Comparison of ENCODE assay signal across 8 cellular contexts in the genomic region with DNA sequence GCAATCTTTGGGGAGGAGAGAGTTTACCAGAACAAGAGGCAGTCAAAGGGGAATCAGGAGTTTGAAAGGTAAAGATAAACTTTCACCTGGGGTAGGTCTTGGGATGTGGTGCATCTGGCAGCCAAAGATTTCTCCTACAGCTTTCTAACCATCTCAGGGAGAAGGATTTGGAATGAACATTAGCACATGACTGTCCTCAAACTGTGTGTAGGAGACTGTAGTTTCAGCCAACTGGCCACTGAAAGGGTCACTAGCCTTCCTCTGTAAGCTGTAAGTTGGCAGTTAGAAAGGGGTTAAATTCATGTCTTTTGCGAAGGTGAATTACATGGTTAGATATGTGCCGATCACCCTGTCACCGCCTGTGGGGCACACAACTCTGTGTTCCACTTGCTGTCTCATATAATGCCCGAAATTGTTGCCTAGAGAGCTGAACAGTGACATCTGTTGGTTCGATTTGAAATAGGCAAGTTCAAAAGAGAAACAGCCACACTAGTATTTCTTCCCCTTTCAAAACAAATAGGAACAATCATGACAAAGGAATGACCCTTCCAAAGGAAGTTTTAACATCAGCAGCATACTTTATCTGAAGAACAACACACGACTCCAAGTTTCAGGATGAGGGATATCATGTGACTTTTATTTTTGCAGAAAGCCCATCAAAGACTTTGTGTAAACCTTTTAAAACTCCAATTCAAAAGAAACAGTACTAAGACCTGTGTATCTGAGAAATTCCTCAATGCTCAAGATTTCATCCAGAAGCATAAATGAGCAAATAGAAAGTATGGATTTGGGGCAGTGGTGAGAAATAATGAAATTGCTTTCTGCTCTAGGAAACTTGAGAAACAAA. TPM values are rescaled to one million over a fixed set of nuclear protein-coding genes. Genes with fewer than 3 reads are reported as not detected.
DNase-seq lines count a peak whose midpoint lies in the region; ATAC-seq and TF ChIP-seq lines count a peak whose summit lies in the region.

No MANE protein-coding gene starts in this region.

- no peaks in the 10 kb centered on the region for H3K79me1 ChIP-seq in IMR-90 (ENCODE audit: low read depth in 1 of 2, low read length in 2 of 2)

- peak; percentile 76 for TF ChIP-seq CTCF in IMR-90 (conservative IDR thresholded peaks at IDR 0.05; ENCODE audit: low read depth, low read length)
- peak; percentile 95 for TF ChIP-seq CTCF in OCI-LY3 (IDR thresholded peaks at IDR 0.05; ENCODE audit: low read depth, low read length)
- TF ChIP-seq CTCF in heart right ventricle (IDR thresholded peaks at IDR 0.05) = peak; percentile 23 to 79 (median 66)
- peak in 1 of 3 donors; percentile 11 for TF ChIP-seq CTCF in ovary (IDR thresholded peaks at IDR 0.05)

- H3K36me3 ChIP-seq in IMR-90 (ENCODE audit: control insufficient read depth, insufficient read depth, low read length) (no peaks in the 10 kb centered on the region), OCI-LY3 (replicated peaks; ENCODE audit: low read depth, low read length) (no peaks in the 10 kb centered on the region), heart right ventricle (no peaks in the 10 kb centered on the region), ovary (no peaks in the 10 kb centered on the region)

- no peak overlapping the region for H4K5ac ChIP-seq in IMR-90 (ENCODE audit: low read depth, low read length)

- no peaks in the 10 kb centered on the region for H3K4me1 ChIP-seq in IMR-90 (ENCODE audit: control insufficient read depth, insufficient read depth, low read length)
- peaks cover 25% of the 10 kb centered on the region for H3K4me1 ChIP-seq in OCI-LY3 (ENCODE audit: low read length)
- H3K4me1 ChIP-seq in heart right ventricle = peaks cover 0 to 10% (median 4%) of the 10 kb centered on the region in 9 donors
- peaks cover 2% of the 10 kb centered on the region for H3K4me1 ChIP-seq in ovary (ENCODE audit: insufficient read depth)

- no peak overlapping the region for H3K56ac ChIP-seq in IMR-90 (ENCODE audit: extremely low read depth, insufficient read depth, low read length)

- dilution Hi-C loops in IMR-90 (cut with HindIII; ENCODE audit: low sequenced_read_pairs, unreplicated experiment) = no loop called here

- no peaks in the 10 kb centered on the region for H3K9me3 ChIP-seq in IMR-90 (ENCODE audit: control insufficient read depth, insufficient read depth, low read length)
- H3K9me3 ChIP-seq in OCI-LY3 (ENCODE audit: insufficient read depth, low read length) = no peaks in the 10 kb centered on the region
- no peaks in the 10 kb centered on the region for H3K9me3 ChIP-seq in heart right ventricle
- no peaks in the 10 kb centered on the region for H3K9me3 ChIP-seq in ovary

- H2BK20ac ChIP-seq in IMR-90 (ENCODE audit: low read depth, low read length) = no peak overlapping the region

- H3K79me2 ChIP-seq in OCI-LY3 (ENCODE audit: low read length) = no peaks in the 10 kb centered on the region

- H2AK9ac ChIP-seq in IMR-90 (replicated peaks; ENCODE audit: low read depth, low read length, poor library complexity) = no peak overlapping the region

- H2BK15ac ChIP-seq in IMR-90 (ENCODE audit: low read depth, low read length) = no peak overlapping the region

- no peak overlapping the region for H3K4ac ChIP-seq in IMR-90 (ENCODE audit: low read depth, low read length)

- POLR2A ChIA-PET in IMR-90 (lab: Charles Lee; ENCODE audit: unreplicated experiment) = no interaction called here

- peak overlapping the region; percentile 72 for H3K4me2 ChIP-seq in IMR-90 (ENCODE audit: low read depth, low read length)
- peak overlapping the region; percentile 91 for H3K4me2 ChIP-seq in OCI-LY3 (ENCODE audit: low read length)

- no peak overlapping the region for H3K18ac ChIP-seq in IMR-90 (ENCODE audit: low read depth, low read length)

- no peak overlapping the region for H3K4me3 ChIP-seq in IMR-90 (ENCODE audit: insufficient read depth, low read depth, low read length)
- H3K4me3 ChIP-seq in OCI-LY3 (ENCODE audit: low read length) = peak overlapping the region; percentile 66
- H3K4me3 ChIP-seq in heart right ventricle = peak overlapping the region in 1 of 10 donors; percentile 10
- H3K4me3 ChIP-seq in ovary = no peak overlapping the region

- in situ Hi-C loops in IMR-90 (cut with MboI; ENCODE audit: low sequenced_read_pairs) = loop anchor here (10.0 to 25.0 kb wide), 2 partner anchors 682 to 984 kb away; no protein-coding TSS in a partner anchor

- no peak overlapping the region for H4K91ac ChIP-seq in IMR-90 (ENCODE audit: insufficient read depth, low read depth, low read length)

- H3K27ac ChIP-seq in IMR-90 (ENCODE audit: insufficient read depth, low read length) (no peak overlapping the region), OCI-LY3 (ENCODE audit: low read length) (no peak overlapping the region; the same call in 1 of the 2 replicates), heart right ventricle (peak overlapping the region in 1 of 10 donors; percentile 25), ovary (no peak overlapping the region)

- no peak for TF ChIP-seq POLR2A in IMR-90 (IDR thresholded peaks at IDR 0.05; ENCODE audit: low read depth, low read length)
- TF ChIP-seq POLR2A in ovary (IDR thresholded peaks at IDR 0.05) = no peak

- BruUV-seq in IMR-90 (replicated peaks; lab: Mats Ljungman, UMichigan) = no TSS peak

- peaks cover 3% of the 10 kb centered on the region; the same call in 1 of the 2 replicates for H3K27me3 ChIP-seq in IMR-90 (ENCODE audit: control insufficient read depth, insufficient read depth, low read length)
- H3K27me3 ChIP-seq in OCI-LY3 (ENCODE audit: low read depth, low read length) = no peaks in the 10 kb centered on the region
- H3K27me3 ChIP-seq in heart right ventricle = peaks cover 0 to 6% (median 0%) of the 10 kb centered on the region in 7 donors
- no peaks in the 10 kb centered on the region for H3K27me3 ChIP-seq in ovary

- no peaks in the 10 kb centered on the region for H3K9me1 ChIP-seq in IMR-90 (ENCODE audit: insufficient read depth, low read length)

- H3K23ac ChIP-seq in IMR-90 (ENCODE audit: low read depth, low read length) = no peak overlapping the region

- 12% methylated on average over 3 of the region's 6 CpGs; no CpG with 5 or more reads in 1 of the 2 experiments for WGBS in IMR-90 (ENCODE audit: extremely low coverage in 2 of 2, insufficient read length in 1 of 2), 2 experiments
- WGBS in heart right ventricle, 2 donors = 0 to 1% methylated on average over 6 of the region's 6 CpGs
- WGBS in ovary, 3 donors = 1 to 2% (median 2%) methylated on average over 6 of the region's 6 CpGs

- DNase-seq in GM04504 (ENCODE audit: low read depth) = peak; percentile 39
- peak; percentile 73 for DNase-seq in IMR-90
- peak; percentile 33 for DNase-seq in activated naive CD4-positive, alpha-beta T cell treated with anti-CD3 and anti-CD28 coated beads, Interleukin-2, amount 50 U/mL, for 16 hours
- peak in 1 of 2 donors; percentile 23 for DNase-seq in heart right ventricle
- peak; percentile 68 for DNase-seq in retina
- no peak for DNase-seq in ovary

- H2BK5ac ChIP-seq in IMR-90 (ENCODE audit: low read depth, low read length, poor library complexity, severe bottlenecking) = no peak overlapping the region

- H2AFZ ChIP-seq in IMR-90 (replicated peaks; ENCODE audit: low read length, poor library complexity) (no peak overlapping the region), OCI-LY3 (ENCODE audit: low read depth, low read length) (peak overlapping the region; percentile 99)

- peak; percentile 87 for ATAC-seq in GM21723 (IDR thresholded peaks at IDR 0.05; ENCODE audit: unreplicated experiment)
- ATAC-seq in IMR-90 (ENCODE audit: low read depth) = peak; percentile 98
- peak in 7 of 8 donors; percentile 81 to 86 (median 84) for ATAC-seq in heart right ventricle

- intact Hi-C loops in IMR-90 (cut with micrococcal nuclease) (loop anchor here (1.0 kb wide), 2 partner anchors 149 to 366 kb away; no protein-coding TSS in a partner anchor), heart right ventricle (cut with DNase I) (loop anchor here (1.0 to 10.0 kb wide), 9 partner anchors 148 to 1634 kb away; no protein-coding TSS in a partner anchor), ovary (cut with DNase I) (loop anchor here in 2 of 4 donors (5.0 kb wide), 2 partner anchors 153 to 368 kb away; no protein-coding TSS in a partner anchor)

- no peak overlapping the region for H2AK5ac ChIP-seq in IMR-90 (ENCODE audit: low read depth, low read length)

- no peak overlapping the region for H4K8ac ChIP-seq in IMR-90 (ENCODE audit: low read depth in 2 of 2, low read length in 2 of 2)

- H4K20me1 ChIP-seq in IMR-90 (ENCODE audit: insufficient read depth, low read length) = no peaks in the 10 kb centered on the region
- H4K20me1 ChIP-seq in OCI-LY3 (ENCODE audit: insufficient read depth, low read length) = no peaks in the 10 kb centered on the region

- no peak for TF ChIP-seq EP300 in ovary (IDR thresholded peaks at IDR 0.05)

- TF ChIP-seq RAD21 in IMR-90 (IDR thresholded peaks at IDR 0.05; ENCODE audit: low read length) = peak; percentile 66

- CTCF ChIA-PET in IMR-90 (lab: Yijun Ruan, JAX) = interaction anchor here (0.5 to 3.0 kb wide), 8 partner anchors 24 to 1095 kb away, joined by 3 to 15 read pairs (median 3); no protein-coding TSS in a partner anchor

- no peak overlapping the region for H3K14ac ChIP-seq in IMR-90 (replicated peaks; ENCODE audit: low read depth, low read length)

- H3K9ac ChIP-seq in IMR-90 (ENCODE audit: low read depth, low read length) = no peak overlapping the region
- H3K9ac ChIP-seq in OCI-LY3 (ENCODE audit: low read length) = peak overlapping the region; percentile 61

- no peak overlapping the region for H2BK120ac ChIP-seq in IMR-90 (ENCODE audit: low read depth, low read length)

TF ChIP-seq in IMR-90, 13 proteins besides CTCF, POLR2A, EP300 and RAD21:
- TF ChIP-seq MAFK (IDR thresholded peaks at IDR 0.05; ENCODE audit: low read depth, low read length) = no peak
- TF ChIP-seq SMC3 (IDR thresholded peaks at IDR 0.05; ENCODE audit: low read depth, low read length) = peak; percentile 61
- TF ChIP-seq, protein P1, sequence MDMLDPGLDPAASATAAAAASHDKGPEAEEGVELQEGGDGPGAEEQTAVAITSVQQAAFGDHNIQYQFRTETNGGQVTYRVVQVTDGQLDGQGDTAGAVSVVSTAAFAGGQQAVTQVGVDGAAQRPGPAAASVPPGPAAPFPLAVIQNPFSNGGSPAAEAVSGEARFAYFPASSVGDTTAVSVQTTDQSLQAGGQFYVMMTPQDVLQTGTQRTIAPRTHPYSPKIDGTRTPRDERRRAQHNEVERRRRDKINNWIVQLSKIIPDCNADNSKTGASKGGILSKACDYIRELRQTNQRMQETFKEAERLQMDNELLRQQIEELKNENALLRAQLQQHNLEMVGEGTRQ (IDR thresholded peaks at IDR 0.05; ENCODE audit: low read depth, low read length) = 0 out of 2 replicates have a peak, but pooled peaks have one; percentile 9
- TF ChIP-seq RCOR1 (IDR thresholded peaks at IDR 0.05; ENCODE audit: insufficient replicate concordance, low read length) = no peak
TF ChIP-seq in IMR-90: peak in this region for 2.

RNA-seq across cellular contexts. Expression of a gene that starts 1.1 kb away (rescaled TPM):
- total RNA-seq in IMR-90 (2012; rRNA removed) = not detected in 2 replicates
- polyA plus RNA-seq in IMR-90 (2012; rRNA removed) = not detected in 2 replicates
- not detected in 2 replicates for polyA plus RNA-seq in IMR-90 (2012; cell fraction: cytosol; rRNA removed)
- not detected in 2 replicates for polyA plus RNA-seq in IMR-90 (2012; cell fraction: nucleus; rRNA removed; ENCODE audit: low replicate concordance)
- total RNA-seq in heart right ventricle = 1 to 10 TPM in 1 of 10 donors, under 1 TPM in 6, not detected in 3; 0.15 to 1.1 (median 0.38) TPM
- under 1 TPM; 0.15 to 0.35 TPM for polyA plus RNA-seq in heart right ventricle
- not detected for total RNA-seq in ovary
- not detected for polyA plus RNA-seq in ovary

Comparison
In these comparisons a context has a peak if more than half of its experiments do, and no peak if none do; other contexts are left out.
1. DNase-seq: peak in GM04504 (single experiment), IMR-90 (single experiment), activated naive CD4-positive, alpha-beta T cell treated with anti-CD3 and anti-CD28 coated beads, Interleukin-2, amount 50 U/mL, for 16 hours (single experiment) and retina (single experiment); none in ovary (0 of 5).
2. Peak in every context shown above with its lines, with median percentiles within 50 percentile points of each other: ATAC-seq.